1 cellular context compared by ENCODE assay signal in the genomic region with DNA sequence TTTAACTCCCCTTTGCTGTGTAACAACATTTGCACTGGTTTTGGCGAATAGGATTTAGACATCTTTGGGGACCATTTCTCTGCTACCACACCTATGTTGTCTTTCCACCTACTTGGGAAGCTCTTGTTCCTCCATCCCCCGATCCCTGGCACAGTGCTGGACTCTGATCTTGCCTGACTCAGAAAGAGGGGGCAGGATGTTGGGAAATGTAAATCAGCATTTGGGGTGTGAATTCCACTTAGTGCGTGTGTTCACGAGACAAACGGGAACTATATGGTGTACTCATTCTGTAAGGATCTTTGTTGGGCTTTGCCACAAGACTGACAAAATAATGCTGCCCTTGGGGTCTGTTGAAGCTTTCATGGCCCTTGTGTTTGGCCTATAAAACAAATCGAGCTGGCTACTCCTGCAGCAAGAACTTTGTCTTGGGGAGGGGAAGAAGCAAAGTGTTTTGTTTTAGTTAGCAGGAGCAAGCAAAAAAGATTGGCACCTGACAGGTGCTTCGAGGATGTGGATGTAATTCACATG.
TF ChIP-seq lines count a peak whose summit lies in the region.

No MANE protein-coding gene starts in this region.

TF ChIP-seq in IMR-90, 13 proteins besides CTCF, POLR2A, EP300 and RAD21:
- TF ChIP-seq, protein P1, sequence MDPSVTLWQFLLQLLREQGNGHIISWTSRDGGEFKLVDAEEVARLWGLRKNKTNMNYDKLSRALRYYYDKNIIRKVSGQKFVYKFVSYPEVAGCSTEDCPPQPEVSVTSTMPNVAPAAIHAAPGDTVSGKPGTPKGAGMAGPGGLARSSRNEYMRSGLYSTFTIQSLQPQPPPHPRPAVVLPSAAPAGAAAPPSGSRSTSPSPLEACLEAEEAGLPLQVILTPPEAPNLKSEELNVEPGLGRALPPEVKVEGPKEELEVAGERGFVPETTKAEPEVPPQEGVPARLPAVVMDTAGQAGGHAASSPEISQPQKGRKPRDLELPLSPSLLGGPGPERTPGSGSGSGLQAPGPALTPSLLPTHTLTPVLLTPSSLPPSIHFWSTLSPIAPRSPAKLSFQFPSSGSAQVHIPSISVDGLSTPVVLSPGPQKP (IDR thresholded peaks at IDR 0.05; ENCODE audit: borderline replicate concordance, low read depth, low read length): no peak
- TF ChIP-seq FOS (IDR thresholded peaks at IDR 0.05; ENCODE audit: low read depth, low read length): no peak
- no peak for TF ChIP-seq CEBPB (IDR thresholded peaks at IDR 0.05; ENCODE audit: low read depth, low read length)
- TF ChIP-seq, protein P2, sequence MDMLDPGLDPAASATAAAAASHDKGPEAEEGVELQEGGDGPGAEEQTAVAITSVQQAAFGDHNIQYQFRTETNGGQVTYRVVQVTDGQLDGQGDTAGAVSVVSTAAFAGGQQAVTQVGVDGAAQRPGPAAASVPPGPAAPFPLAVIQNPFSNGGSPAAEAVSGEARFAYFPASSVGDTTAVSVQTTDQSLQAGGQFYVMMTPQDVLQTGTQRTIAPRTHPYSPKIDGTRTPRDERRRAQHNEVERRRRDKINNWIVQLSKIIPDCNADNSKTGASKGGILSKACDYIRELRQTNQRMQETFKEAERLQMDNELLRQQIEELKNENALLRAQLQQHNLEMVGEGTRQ (IDR thresholded peaks at IDR 0.05; ENCODE audit: low read depth, low read length): no peak
- TF ChIP-seq SMC3 (IDR thresholded peaks at IDR 0.05; ENCODE audit: low read depth, low read length): no peak
- TF ChIP-seq MXI1 (IDR thresholded peaks at IDR 0.05; ENCODE audit: borderline replicate concordance, low read depth, low read length): no peak
- TF ChIP-seq NFE2L2 (IDR thresholded peaks at IDR 0.05; ENCODE audit: low read depth, low read length): no peak
- no peak for TF ChIP-seq MAZ (IDR thresholded peaks at IDR 0.05; ENCODE audit: borderline replicate concordance, low read depth, low read length)
- TF ChIP-seq BHLHE40 (IDR thresholded peaks at IDR 0.05; ENCODE audit: low read depth, low read length): no peak
- no peak for TF ChIP-seq RCOR1 (IDR thresholded peaks at IDR 0.05; ENCODE audit: insufficient replicate concordance, low read length)
- no peak for TF ChIP-seq MAFK (IDR thresholded peaks at IDR 0.05; ENCODE audit: low read depth, low read length)
- TF ChIP-seq CHD1 (IDR thresholded peaks at IDR 0.05; ENCODE audit: low read depth, low read length): no peak
- no peak for TF ChIP-seq RFX5 (IDR thresholded peaks at IDR 0.05; ENCODE audit: low read depth, low read length)
TF ChIP-seq in IMR-90: peak in this region for 0.
